In genomic region chr1:160332516-160332915, GRCh38 we compare ENCODE assay signal across 12 cellular contexts. TPM values are rescaled to one million over a fixed set of nuclear protein-coding genes. Genes with fewer than 3 reads are reported as not detected.
DNase-seq lines count a peak whose midpoint lies in the region; TF ChIP-seq lines count a peak whose summit lies in the region.
"Had no signal": no experiment of that assay in that cellular context is flagged by ENCODE, and none has a peak within 500 bp of the region (broad histone marks: within the 10 kb centered on the region; RNA-seq: fewer than 3 reads in every experiment).

No MANE protein-coding gene starts in this region.

- H3K27ac Mint-ChIP-seq in activated naive CD4-positive, alpha-beta T cell treated with anti-CD3 and anti-CD28 coated beads, Interleukin-2, amount 50 U/mL, for 24 hours: peak overlapping the region; percentile 17
- H3K27ac Mint-ChIP-seq: B cell; CD4-positive, alpha-beta T cell had no signal

- H3K27me3 Mint-ChIP-seq in activated naive CD4-positive, alpha-beta T cell treated with anti-CD3 and anti-CD28 coated beads, Interleukin-2, amount 50 U/mL, for 24 hours: no peaks in the 10 kb centered on the region
- H3K27me3 Mint-ChIP-seq: B cell; CD4-positive, alpha-beta T cell had no signal

- no peaks in the 10 kb centered on the region for H3K27me3 ChIP-seq in dorsolateral prefrontal cortex

- H3K4me3 Mint-ChIP-seq in activated naive CD4-positive, alpha-beta T cell treated with anti-CD3 and anti-CD28 coated beads, Interleukin-2, amount 50 U/mL, for 24 hours: no peak overlapping the region
- H3K4me3 Mint-ChIP-seq: B cell; CD4-positive, alpha-beta T cell had no signal

- peak overlapping the region in 43 of 59 donors; percentile 14 to 100 (median 93) for H3K27ac ChIP-seq in dorsolateral prefrontal cortex

- peaks cover 10% of the 10 kb centered on the region for H3K4me1 Mint-ChIP-seq in activated naive CD4-positive, alpha-beta T cell treated with anti-CD3 and anti-CD28 coated beads, Interleukin-2, amount 50 U/mL, for 24 hours
- H3K4me1 Mint-ChIP-seq: B cell had no signal

- H3K4me3 ChIP-seq in dorsolateral prefrontal cortex: no peak overlapping the region
- H3K4me3 ChIP-seq: GM12878 had no signal

- DNase-seq in activated naive CD4-positive, alpha-beta T cell treated with Interleukin-2 at 50 U/mL for 16 hours: no peak
- DNase-seq in dorsolateral prefrontal cortex (no peak), OCI-M2 (lab: John Stamatoyannopoulos, UW; ENCODE audit: unreplicated experiment) (no peak), COR-L47 (lab: John Stamatoyannopoulos, UW) (no peak)
- DNase-seq: 8988T; C1 segment of cervical spinal cord; CD4-positive, alpha-beta T cell; DMS79 had no signal

- intact Hi-C loops in dorsolateral prefrontal cortex (cut with DNase I): no loop called here

- no peaks in the 10 kb centered on the region for H3K9me3 Mint-ChIP-seq in activated naive CD4-positive, alpha-beta T cell treated with anti-CD3 and anti-CD28 coated beads, Interleukin-2, amount 50 U/mL, for 24 hours
- H3K9me3 Mint-ChIP-seq: CD4-positive, alpha-beta T cell had no signal

- H3K36me3 Mint-ChIP-seq in activated naive CD4-positive, alpha-beta T cell treated with anti-CD3 and anti-CD28 coated beads, Interleukin-2, amount 50 U/mL, for 24 hours: peaks cover 11% of the 10 kb centered on the region

- no peak for TF ChIP-seq CTCF in dorsolateral prefrontal cortex (IDR thresholded peaks at IDR 0.05 in 54 of 56, conservative IDR thresholded peaks at IDR 0.05 in 2 of 56; ENCODE audit: low read depth in 1 of 56, partially characterized antibody in 56 of 56)

RNA-seq across cellular contexts. Expression of gene COPA, which starts 10.5 kb away (rescaled TPM):
- 100 to 1,000 TPM; 107 to 252 (median 197) TPM for total RNA-seq in dorsolateral prefrontal cortex

RNA-seq across cellular contexts. Expression of gene NCSTN, which starts 10.7 kb away (rescaled TPM):
- total RNA-seq in dorsolateral prefrontal cortex: 10 to 100 TPM; 44.1 to 95.7 (median 60.5) TPM

RNA-seq across cellular contexts. Expression of gene NHLH1, which starts 34.4 kb away (rescaled TPM):
- 1 to 10 TPM in 50 of 120 experiments, under 1 TPM in 68, not detected in 2; 0.18 to 3.4 (median 0.90) TPM for total RNA-seq in dorsolateral prefrontal cortex
- total RNA-seq: G401 had no signal

RNA-seq across cellular contexts. Expression of gene PEX19, which starts 47.6 kb away (rescaled TPM):
- 100 to 1,000 TPM in 52 of 120 experiments, 10 to 100 TPM in 68; 63.4 to 123 (median 97.5) TPM for total RNA-seq in dorsolateral prefrontal cortex
